In genomic region chrX:311156-312129, GRCh38 we compare ENCODE assay signal across 21 cellular contexts. TPM values are rescaled to one million over a fixed set of nuclear protein-coding genes. Genes with fewer than 3 reads are reported as not detected.
DNase-seq lines count a peak whose midpoint lies in the region; ATAC-seq, FAIRE-seq and TF ChIP-seq lines count a peak whose summit lies in the region.
"Had no signal": no experiment of that assay in that cellular context is flagged by ENCODE, and none has a peak within 500 bp of the region (broad histone marks: within the 10 kb centered on the region; RNA-seq: fewer than 3 reads in every experiment).

No MANE protein-coding gene starts in this region.

- H3K9me3 ChIP-seq in upper lobe of right lung: no peaks in the 10 kb centered on the region
- H3K9me3 ChIP-seq: pancreas had no signal

- no peak overlapping the region for H3K27ac ChIP-seq in upper lobe of right lung
- H3K27ac ChIP-seq: brain microvascular endothelial cell, pancreas, skin epidermis had no signal

- no peak overlapping the region for H3K4me3 ChIP-seq in upper lobe of right lung
- H3K4me3 ChIP-seq: pancreas, skin epidermis had no signal

- no peak overlapping the region for H3K4me3 Mint-ChIP-seq in natural killer cell treated with Interleukin-12 subunit alpha and Interleukin-12 subunit beta and Interleukin-15 and Interleukin-18, amount 100 ng/mL, for 72 hours
- no peak overlapping the region for H3K4me3 Mint-ChIP-seq in T-helper 2 cell treated with Interferon-gamma antibody and Interleukin-4, amounts not matched to agents 5 μg/mL and 100 μg/mL, for 36 hours
- H3K4me3 Mint-ChIP-seq: activated B cell treated with CpG ODN at 0.5 μM for 24 hours; activated CD8-positive, alpha-beta T cell treated with anti-CD3 and anti-CD28 coated beads, Interleukin-2, amount 10 ng/mL, durations not matched to agents 7 days and 5 days; activated naive CD8-positive, alpha-beta T cell treated with anti-CD3 and anti-CD28 coated beads, Interleukin-2, amount 50 U/mL, for 24 hours; activated T-cell treated with anti-CD3 and anti-CD28 coated beads, Interleukin-2, amount 50 U/mL, for 72 hours; T-helper 1 cell treated with Interleukin-12 subunit alpha and Interleukin-12 subunit beta and Interleukin-4 antibody, amounts not matched to agents 30 μg/mL and 1 μg/mL, for 36 hours had no signal

- peaks cover 0 to 5% of the 10 kb centered on the region in 2 donors for H3K4me1 Mint-ChIP-seq in natural killer cell treated with Interleukin-12 subunit alpha and Interleukin-12 subunit beta and Interleukin-15 and Interleukin-18, amount 100 ng/mL, for 72 hours (ENCODE audit: low read depth in 2 of 2)
- no peaks in the 10 kb centered on the region for H3K4me1 Mint-ChIP-seq in T-helper 2 cell treated with Interferon-gamma antibody and Interleukin-4, amounts not matched to agents 5 μg/mL and 100 μg/mL, for 36 hours (ENCODE audit: low read depth)
- H3K4me1 Mint-ChIP-seq: activated B cell treated with CpG ODN at 0.5 μM for 24 hours; activated naive CD8-positive, alpha-beta T cell treated with anti-CD3 and anti-CD28 coated beads, Interleukin-2, amount 50 U/mL, for 24 hours had no signal

- no peaks in the 10 kb centered on the region for H3K27me3 Mint-ChIP-seq in natural killer cell treated with Interleukin-12 subunit alpha and Interleukin-12 subunit beta and Interleukin-15 and Interleukin-18, amount 100 ng/mL, for 72 hours
- H3K27me3 Mint-ChIP-seq in T-helper 2 cell treated with Interferon-gamma antibody and Interleukin-4, amounts not matched to agents 5 μg/mL and 100 μg/mL, for 36 hours (ENCODE audit: low read depth): no peaks in the 10 kb centered on the region
- H3K27me3 Mint-ChIP-seq: activated B cell treated with CpG ODN at 0.5 μM for 24 hours; activated naive CD8-positive, alpha-beta T cell treated with anti-CD3 and anti-CD28 coated beads, Interleukin-2, amount 50 U/mL, for 24 hours had no signal

- H3K27me3 ChIP-seq in upper lobe of right lung: no peaks in the 10 kb centered on the region
- H3K27me3 ChIP-seq: brain microvascular endothelial cell, pancreas had no signal

- no peaks in the 10 kb centered on the region for H3K4me1 ChIP-seq in upper lobe of right lung
- H3K4me1 ChIP-seq: pancreas had no signal

- intact Hi-C loops in Right ventricle myocardium superior (cut with DNase I): no loop called here
- intact Hi-C loops in cardiac septum (cut with DNase I): no loop called here
- intact Hi-C loops in upper lobe of right lung (cut with DNase I): no loop called here

- DNase-seq in Right ventricle myocardium superior: peak; percentile 38
- DNase-seq in cardiac septum (ENCODE audit: low spot score): no peak
- DNase-seq in natural killer cell treated with Interleukin-12 subunit alpha and Interleukin-12 subunit beta and Interleukin-15 and Interleukin-18, amount 100 ng/mL, for 72 hours (ENCODE audit: low spot score): no peak
- DNase-seq in upper lobe of right lung: peak; percentile 59
- DNase-seq in DMS79 (lab: John Stamatoyannopoulos, UW): no peak
- DNase-seq in T-helper 2 cell treated with Interferon-gamma antibody and Interleukin-4, amounts not matched to agents 5 μg/mL and 100 μg/mL, for 36 hours (ENCODE audit: low spot score): no peak
- DNase-seq in urothelium cell line (ENCODE audit: low spot score): no peak
- DNase-seq: ACHN; activated B cell treated with CpG ODN at 0.5 μM for 24 hours; activated CD8-positive, alpha-beta T cell treated with anti-CD3 and anti-CD28 coated beads, Interleukin-2, amount 10 ng/mL, durations not matched to agents 7 days and 5 days; activated naive CD8-positive, alpha-beta T cell treated with anti-CD3 and anti-CD28 coated beads, Interleukin-2, amount 50 U/mL, for 24 hours; activated T-cell treated with anti-CD3 and anti-CD28 coated beads, Interleukin-2, amount 50 U/mL, for 72 hours; brain microvascular endothelial cell; C1 segment of cervical spinal cord; GDM1; stimulated activated CD4-positive, alpha-beta T cell treated with anti-CD3 and anti-CD28 coated beads, Interleukin-4, amount 100 ng/mL, for 24 hours had no signal

- no peaks in the 10 kb centered on the region for H3K9me3 Mint-ChIP-seq in natural killer cell treated with Interleukin-12 subunit alpha and Interleukin-12 subunit beta and Interleukin-15 and Interleukin-18, amount 100 ng/mL, for 72 hours
- no peaks in the 10 kb centered on the region for H3K9me3 Mint-ChIP-seq in T-helper 2 cell treated with Interferon-gamma antibody and Interleukin-4, amounts not matched to agents 5 μg/mL and 100 μg/mL, for 36 hours
- H3K9me3 Mint-ChIP-seq: activated B cell treated with CpG ODN at 0.5 μM for 24 hours; activated naive CD8-positive, alpha-beta T cell treated with anti-CD3 and anti-CD28 coated beads, Interleukin-2, amount 50 U/mL, for 24 hours; activated T-cell treated with anti-CD3 and anti-CD28 coated beads, Interleukin-2, amount 50 U/mL, for 72 hours; T-helper 1 cell treated with Interleukin-12 subunit alpha and Interleukin-12 subunit beta and Interleukin-4 antibody, amounts not matched to agents 30 μg/mL and 1 μg/mL, for 36 hours had no signal

- H3K27ac Mint-ChIP-seq in natural killer cell treated with Interleukin-12 subunit alpha and Interleukin-12 subunit beta and Interleukin-15 and Interleukin-18, amount 100 ng/mL, for 72 hours: no peak overlapping the region
- H3K27ac Mint-ChIP-seq in T-helper 2 cell treated with Interferon-gamma antibody and Interleukin-4, amounts not matched to agents 5 μg/mL and 100 μg/mL, for 36 hours: no peak overlapping the region
- H3K27ac Mint-ChIP-seq: activated B cell treated with CpG ODN at 0.5 μM for 24 hours; activated CD8-positive, alpha-beta T cell treated with anti-CD3 and anti-CD28 coated beads, Interleukin-2, amount 10 ng/mL, durations not matched to agents 7 days and 5 days; activated naive CD8-positive, alpha-beta T cell treated with anti-CD3 and anti-CD28 coated beads, Interleukin-2, amount 50 U/mL, for 24 hours; activated T-cell treated with anti-CD3 and anti-CD28 coated beads, Interleukin-2, amount 50 U/mL, for 72 hours; T-helper 1 cell treated with Interleukin-12 subunit alpha and Interleukin-12 subunit beta and Interleukin-4 antibody, amounts not matched to agents 30 μg/mL and 1 μg/mL, for 36 hours had no signal

- peaks cover 76% of the 10 kb centered on the region for H3K36me3 ChIP-seq in upper lobe of right lung

- no peak for TF ChIP-seq CTCF in upper lobe of right lung (IDR thresholded peaks at IDR 0.05)

- ATAC-seq in Right ventricle myocardium superior (ENCODE audit: poor library complexity) (no peak), esophagus mucosa (peak; percentile 24), upper lobe of right lung (peak; percentile 3)
- peak; percentile 14 to 16 for ATAC-seq in natural killer cell treated with Interleukin-12 subunit alpha and Interleukin-12 subunit beta and Interleukin-15 and Interleukin-18, amount 100 ng/mL, for 72 hours
- ATAC-seq: activated CD8-positive, alpha-beta T cell treated with anti-CD3 and anti-CD28 coated beads, Interleukin-2, amount 10 ng/mL, durations not matched to agents 7 days and 5 days; activated naive CD8-positive, alpha-beta T cell treated with anti-CD3 and anti-CD28 coated beads, Interleukin-2, amount 50 U/mL, for 24 hours; left lobe of liver; pancreas had no signal

- H3K36me3 Mint-ChIP-seq in natural killer cell treated with Interleukin-12 subunit alpha and Interleukin-12 subunit beta and Interleukin-15 and Interleukin-18, amount 100 ng/mL, for 72 hours: peaks cover 15% of the 10 kb centered on the region
- peaks cover 31% of the 10 kb centered on the region for H3K36me3 Mint-ChIP-seq in T-helper 2 cell treated with Interferon-gamma antibody and Interleukin-4, amounts not matched to agents 5 μg/mL and 100 μg/mL, for 36 hours (ENCODE audit: low read depth)

- no peak for FAIRE-seq in urothelium cell line (lab: Jason Lieb, UNC)
- FAIRE-seq: pancreas had no signal

RNA-seq across cellular contexts. Expression of gene GTPBP6, which starts 7.2 kb away (rescaled TPM):
- 50.8 TPM for total RNA-seq in Right ventricle myocardium superior
- total RNA-seq in cardiac septum: 35.3 TPM
- 35.3 TPM for total RNA-seq in esophagus mucosa
- total RNA-seq in natural killer cell treated with Interleukin-12 subunit alpha and Interleukin-12 subunit beta and Interleukin-15 and Interleukin-18, amount 100 ng/mL, for 72 hours: 10 to 100 TPM; 45.8 to 69.6 TPM
- total RNA-seq in upper lobe of right lung: 55.1 TPM

RNA-seq across cellular contexts. Expression of gene PLCXD1, which starts 30.3 kb away (rescaled TPM):
- total RNA-seq in Right ventricle myocardium superior (5.1 TPM), cardiac septum (3.4 TPM), esophagus mucosa (17.8 TPM), upper lobe of right lung (34.4 TPM)
- total RNA-seq in natural killer cell treated with Interleukin-12 subunit alpha and Interleukin-12 subunit beta and Interleukin-15 and Interleukin-18, amount 100 ng/mL, for 72 hours: 10 to 100 TPM; 18.3 to 61.7 TPM

Comparison
In these comparisons a context has a peak if more than half of its experiments do, and no peak if none do; other contexts are left out.
1. DNase-seq: peak in Right ventricle myocardium superior (single experiment) and upper lobe of right lung (single experiment); none in cardiac septum (single experiment), natural killer cell treated with Interleukin-12 subunit alpha and Interleukin-12 subunit beta and Interleukin-15 and Interleukin-18, amount 100 ng/mL, for 72 hours (single experiment), DMS79 (single experiment), T-helper 2 cell treated with Interferon-gamma antibody and Interleukin-4, amounts not matched to agents 5 μg/mL and 100 μg/mL, for 36 hours (single experiment) and urothelium cell line (single experiment).